Comparison of ENCODE assay signal across 16 cellular contexts in genomic region chr14:99560403-99560802, GRCh38. TPM values are rescaled to one million over a fixed set of nuclear protein-coding genes. Genes with fewer than 3 reads are reported as not detected.
A peak's percentile ranks its signal among the peaks of the same experiment; 100 is the strongest.
DNase-seq lines count a peak whose midpoint lies in the region; ATAC-seq, FAIRE-seq and TF ChIP-seq lines count a peak whose summit lies in the region.
"Had no signal": no experiment of that assay in that cellular context is flagged by ENCODE, and none has a peak within 500 bp of the region (broad histone marks: within the 10 kb centered on the region; RNA-seq: fewer than 3 reads in every experiment).

No MANE protein-coding gene starts in this region.

- H3K9ac ChIP-seq in H1 (replicated peaks in 1 of 4; ENCODE audit: extremely low read depth in 1 of 4, low read depth in 3 of 4, low read length in 3 of 4) (no peak overlapping the region), muscle layer of colon (ENCODE audit: low read length) (peak overlapping the region; percentile 11)

- no peak for TF ChIP-seq RAD21 in H1 (IDR thresholded peaks at IDR 0.05 in 1 of 2, conservative IDR thresholded peaks at IDR 0.05 in 1 of 2; ENCODE audit: low read depth in 2 of 2, low read length in 2 of 2)

- CTCF ChIA-PET in Panc1 (lab: Charles Lee) (no interaction called here), H1 (lab: Charles Lee; ENCODE audit: partially characterized antibody) (interaction anchor here (1.3 kb wide), 1 partner anchor 32 kb away, joined by 4 read pairs; no protein-coding TSS in a partner anchor)

- 0 out of 2 replicates have a peak overlapping the region, but pooled peaks have one; percentile 5 for H2AK5ac ChIP-seq in H1 (ENCODE audit: low read depth, low read length)

- ATAC-seq in Panc1, result no peak

- H3K14ac ChIP-seq in H1 (ENCODE audit: insufficient read length), result no peak overlapping the region

- H3K4me3 ChIP-seq in Panc1 (ENCODE audit: low read depth in 2 of 2, low read length in 2 of 2), result no peak overlapping the region
- no peak overlapping the region for H3K4me3 ChIP-seq in H1 (ENCODE audit: extremely low read depth in 1 of 4, insufficient read depth in 2 of 4, low read depth in 3 of 4, low read length in 4 of 4)
- H3K4me3 ChIP-seq in muscle layer of colon (ENCODE audit: low read depth in 1 of 2, low read length in 2 of 2), result no peak overlapping the region
- H3K4me3 ChIP-seq in stomach, result no peak overlapping the region
- H3K4me3 ChIP-seq: PC-9 had no signal

- 85% methylated on average over 11 of the region's 13 CpGs; no CpG with 5 or more reads in 1 of the 2 experiments for WGBS in H1 (ENCODE audit: extremely low coverage in 1 of 2, insufficient coverage in 1 of 2, insufficient read length in 1 of 2, insufficient replicate concordance in 2 of 2, low coverage in 1 of 2, low lambda C conversion rate in 2 of 2, missing lambda C conversion rate in 1 of 2), 2 experiments
- 84 to 88% (median 87%) methylated on average over 13 of the region's 13 CpGs for WGBS in stomach, 5 donors

- peaks cover 0 to 51% of the 10 kb centered on the region in 2 experiments; a peak in 2 of 4 replicates for H3K79me2 ChIP-seq in H1 (ENCODE audit: control insufficient read depth in 1 of 2, insufficient read depth in 2 of 2, low read length in 2 of 2)

- no peak overlapping the region for H3K4ac ChIP-seq in H1 (replicated peaks; ENCODE audit: insufficient read length, low read depth, low read length)

- H2BK20ac ChIP-seq in H1 (ENCODE audit: low read length), result no peak overlapping the region

- TF ChIP-seq EP300 in H1 (IDR thresholded peaks at IDR 0.05; ENCODE audit: borderline replicate concordance in 1 of 2, low read depth in 2 of 2, low read length in 2 of 2) (no peak), stomach (IDR thresholded peaks at IDR 0.05) (no peak)

- H4K8ac ChIP-seq in H1 (ENCODE audit: extremely low read depth, insufficient read depth, low read length), result peak overlapping the region; percentile 1; the same call in 1 of the 2 replicates

- H2BK120ac ChIP-seq in H1 (replicated peaks; ENCODE audit: low read depth, low read length), result no peak overlapping the region

- H3K27ac ChIP-seq in Panc1 (ENCODE audit: low read length) (0 out of 2 replicates have a peak overlapping the region, but pooled peaks have one; percentile 17), H1 (ENCODE audit: low read depth, low read length) (no peak overlapping the region; the same call in 1 of the 2 replicates), muscle layer of colon (ENCODE audit: low read depth, low read length) (peak overlapping the region; percentile 94), stomach (peak overlapping the region in 4 of 5 donors; percentile 73 to 83 (median 79))
- H3K27ac ChIP-seq: PC-9 had no signal

- no peak overlapping the region for H2BK15ac ChIP-seq in H1 (ENCODE audit: low read length)

- 0 out of 2 replicates have a peak, but pooled peaks cover 2% of the 10 kb centered on the region for H3K23me2 ChIP-seq in H1 (ENCODE audit: low read depth, low read length)

- no TSS peak for BruUV-seq in Panc1 (replicated peaks; lab: Mats Ljungman, UMichigan)

- no peak overlapping the region for H3K23ac ChIP-seq in H1 (ENCODE audit: insufficient read length)

- TF ChIP-seq CTCF in Panc1 (IDR thresholded peaks at IDR 0.05), result no peak
- no peak for TF ChIP-seq CTCF in H1 (IDR thresholded peaks at IDR 0.05; ENCODE audit: control extremely low read depth in 1 of 3, insufficient read depth in 1 of 3, low read depth in 1 of 3, low read length in 3 of 3)
- TF ChIP-seq CTCF in stomach (IDR thresholded peaks at IDR 0.05), result no peak

- H3K27me3 ChIP-seq in Panc1 (ENCODE audit: control insufficient read depth, insufficient read depth, low read length) (no peaks in the 10 kb centered on the region), H1 (replicated peaks in 1 of 4; ENCODE audit: control insufficient read depth in 3 of 4, extremely low read depth in 1 of 4, insufficient read depth in 3 of 4, low read length in 3 of 4) (no peaks in the 10 kb centered on the region), muscle layer of colon (ENCODE audit: control insufficient read depth in 1 of 2, insufficient read depth in 2 of 2, low read length in 2 of 2) (no peaks in the 10 kb centered on the region), stomach (no peaks in the 10 kb centered on the region)

- no peak for TF ChIP-seq POLR2A in H1 (IDR thresholded peaks at IDR 0.05; ENCODE audit: control extremely low read depth in 1 of 2, low read depth in 2 of 2, low read length in 2 of 2)
- TF ChIP-seq POLR2A in stomach (IDR thresholded peaks at IDR 0.05), result no peak

- H3K4me2 ChIP-seq in H1 (ENCODE audit: insufficient read depth in 1 of 2, low read depth in 2 of 2, low read length in 2 of 2), result no peak overlapping the region
- H3K4me2 ChIP-seq: PC-9 had no signal

- POLR2A ChIA-PET in Panc1 (lab: Charles Lee) (no interaction called here), H1 (lab: Charles Lee; ENCODE audit: partially characterized antibody) (no interaction called here)

- H3K79me1 ChIP-seq in H1 (ENCODE audit: low read depth, low read length), result peaks cover 35% of the 10 kb centered on the region

- no peak overlapping the region for H4K91ac ChIP-seq in H1 (replicated peaks; ENCODE audit: insufficient read length, low read length)

- H2BK5ac ChIP-seq in H1 (ENCODE audit: low read depth, low read length), result peak overlapping the region; percentile 52

- H3K4me1 ChIP-seq in Panc1 (ENCODE audit: control insufficient read depth, insufficient read depth, low read length) (peaks cover 60% of the 10 kb centered on the region), H1 (replicated peaks in 1 of 4; ENCODE audit: control insufficient read depth in 3 of 4, insufficient read depth in 4 of 4, low read length in 3 of 4) (peaks cover 0 to 47% (median 32%) of the 10 kb centered on the region in 4 experiments; a peak in 6 of 7 replicates), muscle layer of colon (ENCODE audit: insufficient read depth, low read length) (peaks cover 69% of the 10 kb centered on the region), stomach (peaks cover 63 to 82% (median 66%) of the 10 kb centered on the region in 4 donors)

- H4K20me1 ChIP-seq in H1 (replicated peaks in 1 of 2; ENCODE audit: control insufficient read depth in 1 of 2, insufficient read depth in 2 of 2, low read length in 2 of 2), result peaks cover 6 to 25% of the 10 kb centered on the region in 2 experiments

- H4K5ac ChIP-seq in H1 (ENCODE audit: insufficient read length, low read depth, low read length), result no peak overlapping the region

- FAIRE-seq in H1 (lab: Jason Lieb, UNC), result no peak

- DNase-seq in Panc1 (ENCODE audit: low read depth, low spot score) (no peak), H1 (ENCODE audit: low read depth in 1 of 2, low spot score in 2 of 2) (no peak), stomach (no peak), activated T-cell treated with anti-CD3 and anti-CD28 coated beads for 4 hours (no peak), cortex of kidney (lab: John Stamatoyannopoulos, UW) (no peak), NCI-H2196 treated with DMSO at 0.1 percent for 48 hours (lab: John Stamatoyannopoulos, UW; ENCODE audit: unreplicated experiment) (no peak), SKM-1 treated with dmso at 0.1 percent for 144 hours (lab: John Stamatoyannopoulos, UW; ENCODE audit: unreplicated experiment) (no peak)
- DNase-seq: ACHN; AML-193; CD4-positive, alpha-beta T cell; EL; H9; NCI-H187 treated with DMSO at 0.1 percent for 48 hours; NCI-H2171 had no signal

- peak overlapping the region; percentile 71; the same call in 1 of the 2 replicates for H3K18ac ChIP-seq in H1 (ENCODE audit: extremely low read depth, low read length)

- in situ Hi-C loops in Panc1 (cut with HindIII; ENCODE audit: low pct_unique_long_range_greater_than_20kb, low sequenced_read_pairs), result no loop called here

- H3K9me3 ChIP-seq in Panc1 (ENCODE audit: control insufficient read depth, insufficient read depth, low read depth, low read length) (no peaks in the 10 kb centered on the region), H1 (ENCODE audit: insufficient read depth in 2 of 2, low read depth in 1 of 2, low read length in 1 of 2) (no peaks in the 10 kb centered on the region), muscle layer of colon (ENCODE audit: low read length) (no peaks in the 10 kb centered on the region), stomach (no peaks in the 10 kb centered on the region)

- H2AFZ ChIP-seq in H1 (ENCODE audit: low read length), result no peak overlapping the region
- H2AFZ ChIP-seq: PC-9 had no signal

- H3K36me3 ChIP-seq in Panc1 (ENCODE audit: control insufficient read depth, insufficient read depth, low read length) (no peaks in the 10 kb centered on the region), H1 (ENCODE audit: control insufficient read depth in 2 of 4, insufficient read depth in 4 of 4, low read length in 3 of 4) (no peaks in the 10 kb centered on the region), muscle layer of colon (ENCODE audit: insufficient read depth, low read length) (no peaks in the 10 kb centered on the region), stomach (no peaks in the 10 kb centered on the region)

- intact Hi-C loops in Panc1 (cut with micrococcal nuclease; ENCODE audit: unreplicated experiment) (no loop called here), stomach (cut with DNase I; ENCODE audit: low total_unique reads) (no loop called here)

- no peak overlapping the region for H3K56ac ChIP-seq in H1 (replicated peaks; ENCODE audit: insufficient read length, low read depth, low read length)

- H2BK12ac ChIP-seq in H1 (ENCODE audit: low read depth, low read length), result no peak overlapping the region

TF ChIP-seq in H1, 55 proteins besides CTCF, POLR2A, EP300 and RAD21 (continues in another document):
- TF ChIP-seq KDM1A (IDR thresholded peaks at IDR 0.05; ENCODE audit: borderline replicate concordance, low read length), result no peak
- TF ChIP-seq BCL11A (IDR thresholded peaks at IDR 0.05; ENCODE audit: low read depth in 2 of 2, low read length in 2 of 2), result no peak
- TF ChIP-seq JUND (IDR thresholded peaks at IDR 0.05; ENCODE audit: low read length), result no peak
- TF ChIP-seq HDAC6 (IDR thresholded peaks at IDR 0.05; ENCODE audit: low read depth, low read length), result no peak
- no peak for TF ChIP-seq CBX5 (IDR thresholded peaks at IDR 0.05; ENCODE audit: low read depth, low read length)
- TF ChIP-seq KDM4A (IDR thresholded peaks at IDR 0.05; ENCODE audit: low read depth, low read length, severe bottlenecking), result no peak
- TF ChIP-seq EZH2 (IDR thresholded peaks at IDR 0.05; ENCODE audit: low read depth, low read length, severe bottlenecking), result no peak

RNA-seq across cellular contexts. Expression of gene CCDC85C, which starts 43.6 kb away (rescaled TPM):
- 96.6 TPM for total RNA-seq in Panc1 (2021; ENCODE audit: unreplicated experiment)
- polyA plus RNA-seq in Panc1 (2012; ENCODE audit: insufficient read length), result 64.9 TPM
- 35.8 and 38.6 TPM in 2 replicates for total RNA-seq in H1 (2021; fragmentation: NEBNext Ultra II Directional; extraction: Animal tissue kit (Norgen Biotek cat#: 25700))
- 16.8 and 26.4 TPM in 2 replicates for polyA plus RNA-seq in H1 (2011; rRNA removed)
- polyA plus RNA-seq in H1 (2011; cell fraction: cytosol; rRNA removed), result 18.1 TPM
- polyA plus RNA-seq in H1 (2011; cell fraction: nucleus; rRNA removed), result 31.7 TPM
- 18.2 to 30.0 TPM (median 25.2 TPM) in 4 replicates for polyA plus RNA-seq in H1 (2012, experiment 1 of 2)
- polyA plus RNA-seq in H1 (2012, experiment 2 of 2), result 32.9 TPM
- 15.1 TPM for polyA plus RNA-seq in H1 (2013, experiment 1 of 2)
- 15.5 TPM for polyA plus RNA-seq in H1 (2013, experiment 2 of 2)
- polyA minus RNA-seq in H1 (2011; rRNA and poly(A)+ RNA removed), result 22.2 and 22.8 TPM in 2 replicates
- 23.3 TPM for polyA minus RNA-seq in H1 (2011; cell fraction: cytosol; rRNA and poly(A)+ RNA removed)
- polyA minus RNA-seq in H1 (2011; cell fraction: nucleus; rRNA and poly(A)+ RNA removed), result 19.6 TPM
- 10 to 100 TPM; 10.5 to 28.6 (median 14.5) TPM for total RNA-seq in stomach
- 10 to 100 TPM; 11.4 to 20.1 (median 17.3) TPM for polyA plus RNA-seq in stomach
